ENCODE assay signal across 20 cellular contexts in genomic region chr18:55524353-55525123, GRCh38.
"Had no signal": no experiment of that assay in that cellular context is flagged by ENCODE, and none has a peak within 500 bp of the region (broad histone marks: within the 10 kb centered on the region; RNA-seq: fewer than 3 reads in every experiment).

No MANE protein-coding gene starts in this region.

- H3K9ac ChIP-seq: parathyroid adenoma had no signal

- H3K4me3 ChIP-seq: breast epithelium, esophagus squamous epithelium, uterus had no signal

- H3K27ac Mint-ChIP-seq: activated CD4-positive, alpha-beta memory T cell treated with anti-CD3 and anti-CD28 coated beads for 36 hours; activated naive CD8-positive, alpha-beta T cell treated with anti-CD3 and anti-CD28 coated beads for 36 hours; effector memory CD8-positive, alpha-beta T cell; natural killer cell treated with Interleukin-12 subunit alpha and Interleukin-12 subunit beta and Interleukin-15 and Interleukin-18, amount 100 ng/mL, for 72 hours; stimulated activated effector memory CD8-positive, alpha-beta T cell treated with anti-CD3 and anti-CD28 coated beads, Interleukin-12 subunit alpha, Interleukin-12 subunit beta, amount 100 ng/mL, for 72 hours had no signal

- H3K9me3 ChIP-seq: breast epithelium, esophagus squamous epithelium, uterus had no signal

- H3K27ac ChIP-seq: breast epithelium, esophagus squamous epithelium, parathyroid adenoma, uterus had no signal

- H3K27me3 Mint-ChIP-seq: activated CD4-positive, alpha-beta memory T cell treated with anti-CD3 and anti-CD28 coated beads for 36 hours; activated naive CD8-positive, alpha-beta T cell treated with anti-CD3 and anti-CD28 coated beads for 36 hours; central memory CD8-positive, alpha-beta T cell; effector memory CD8-positive, alpha-beta T cell; natural killer cell treated with Interleukin-12 subunit alpha and Interleukin-12 subunit beta and Interleukin-15 and Interleukin-18, amount 100 ng/mL, for 72 hours had no signal

- H3K79me2 ChIP-seq: parathyroid adenoma had no signal

- ATAC-seq: effector memory CD8-positive, alpha-beta T cell; natural killer cell treated with Interleukin-12 subunit alpha and Interleukin-12 subunit beta and Interleukin-15 and Interleukin-18, amount 100 ng/mL, for 72 hours; sciatic nerve; stimulated activated effector memory CD8-positive, alpha-beta T cell treated with anti-CD3 and anti-CD28 coated beads, Interleukin-12 subunit alpha, Interleukin-12 subunit beta, amount 100 ng/mL, for 72 hours had no signal

- DNase-seq: activated CD4-positive, alpha-beta memory T cell treated with anti-CD3 and anti-CD28 coated beads for 36 hours; activated CD4-positive, alpha-beta T cell treated with anti-CD3 and anti-CD28 coated beads for 48 hours; activated naive CD4-positive, alpha-beta T cell treated with Interleukin-2 at 50 U/mL for 16 hours; activated naive CD8-positive, alpha-beta T cell treated with anti-CD3 and anti-CD28 coated beads for 36 hours; activated T-cell treated with anti-CD3 and anti-CD28 coated beads, Interleukin-2, amount 50 U/mL, for 48 hours; effector memory CD8-positive, alpha-beta T cell; esophagus squamous epithelium; midbrain; small intestine; stimulated activated CD4-positive, alpha-beta T cell treated with anti-CD3 and anti-CD28 coated beads, Interleukin-2, amount 100 ng/mL, for 24 hours; trophoblast cell; uterus had no signal

- H3K36me3 ChIP-seq: breast epithelium, esophagus squamous epithelium, uterus had no signal

- H2AFZ ChIP-seq: parathyroid adenoma had no signal

- H3K9me3 Mint-ChIP-seq: activated CD4-positive, alpha-beta memory T cell treated with anti-CD3 and anti-CD28 coated beads for 36 hours; activated naive CD8-positive, alpha-beta T cell treated with anti-CD3 and anti-CD28 coated beads for 36 hours; central memory CD8-positive, alpha-beta T cell; effector memory CD8-positive, alpha-beta T cell; natural killer cell treated with Interleukin-12 subunit alpha and Interleukin-12 subunit beta and Interleukin-15 and Interleukin-18, amount 100 ng/mL, for 72 hours; stimulated activated effector memory CD8-positive, alpha-beta T cell treated with anti-CD3 and anti-CD28 coated beads, Interleukin-12 subunit alpha, Interleukin-12 subunit beta, amount 100 ng/mL, for 72 hours had no signal

- H3K4me1 ChIP-seq: breast epithelium, esophagus squamous epithelium, parathyroid adenoma, uterus had no signal

- FAIRE-seq: astrocyte, colon, small intestine had no signal

- H3K36me3 Mint-ChIP-seq: activated CD4-positive, alpha-beta memory T cell treated with anti-CD3 and anti-CD28 coated beads for 36 hours; activated naive CD8-positive, alpha-beta T cell treated with anti-CD3 and anti-CD28 coated beads for 36 hours; natural killer cell treated with Interleukin-12 subunit alpha and Interleukin-12 subunit beta and Interleukin-15 and Interleukin-18, amount 100 ng/mL, for 72 hours; stimulated activated effector memory CD8-positive, alpha-beta T cell treated with anti-CD3 and anti-CD28 coated beads, Interleukin-12 subunit alpha, Interleukin-12 subunit beta, amount 100 ng/mL, for 72 hours had no signal

- H3K4me3 Mint-ChIP-seq: activated CD4-positive, alpha-beta memory T cell treated with anti-CD3 and anti-CD28 coated beads for 36 hours; activated naive CD8-positive, alpha-beta T cell treated with anti-CD3 and anti-CD28 coated beads for 36 hours; central memory CD8-positive, alpha-beta T cell; effector memory CD8-positive, alpha-beta T cell; natural killer cell treated with Interleukin-12 subunit alpha and Interleukin-12 subunit beta and Interleukin-15 and Interleukin-18, amount 100 ng/mL, for 72 hours; stimulated activated effector memory CD8-positive, alpha-beta T cell treated with anti-CD3 and anti-CD28 coated beads, Interleukin-12 subunit alpha, Interleukin-12 subunit beta, amount 100 ng/mL, for 72 hours had no signal

- H3K4me1 Mint-ChIP-seq: activated naive CD8-positive, alpha-beta T cell treated with anti-CD3 and anti-CD28 coated beads for 36 hours; central memory CD8-positive, alpha-beta T cell; stimulated activated effector memory CD8-positive, alpha-beta T cell treated with anti-CD3 and anti-CD28 coated beads, Interleukin-12 subunit alpha, Interleukin-12 subunit beta, amount 100 ng/mL, for 72 hours had no signal

- H3K27me3 ChIP-seq: breast epithelium, esophagus squamous epithelium, uterus had no signal
